Comparison of ENCODE assay signal across 29 cellular contexts in the genomic region with DNA sequence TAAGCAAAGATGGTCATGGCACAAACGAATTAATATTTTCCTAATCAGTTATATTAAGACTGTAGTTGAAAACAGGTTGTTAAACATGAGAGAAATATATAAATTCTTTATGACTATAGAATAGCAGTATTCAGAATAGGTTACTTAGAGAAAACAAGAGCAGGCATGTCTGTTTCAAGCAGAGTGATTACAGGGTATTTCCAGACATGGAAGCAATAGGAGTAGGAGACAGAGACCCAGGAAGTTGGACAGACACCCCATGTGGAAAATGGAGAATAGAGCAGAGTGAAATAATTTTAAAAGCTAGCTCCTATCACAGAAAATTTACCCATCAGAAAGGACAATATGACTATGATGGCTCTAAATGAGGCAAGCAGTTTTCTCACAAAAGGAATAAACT.
"Had no signal": no experiment of that assay in that cellular context is flagged by ENCODE, and none has a peak within 500 bp of the region (broad histone marks: within the 10 kb centered on the region; RNA-seq: fewer than 3 reads in every experiment).

No MANE protein-coding gene starts in this region.

- H3K9me3 ChIP-seq: mucosa of descending colon, pancreas, prostate gland, thoracic aorta, uterus had no signal

- H3K4me1 ChIP-seq: heart right ventricle, left ventricle myocardium inferior, pancreas, prostate gland, suprapubic skin, tibial nerve, uterus had no signal

- H3K27me3 Mint-ChIP-seq: memory B cell; naive thymus-derived CD4-positive, alpha-beta T cell; natural killer cell treated with Interleukin-12 subunit alpha and Interleukin-12 subunit beta and Interleukin-15 and Interleukin-18, amount 100 ng/mL, for 72 hours; stimulated activated naive CD8-positive, alpha-beta T cell treated with anti-CD3 and anti-CD28 coated beads, Interleukin-15, Interleukin-2, amounts not matched to agents 100 ng/mL and 50 ng/mL, for 24 hours; type B pancreatic cell had no signal

- H3K27me3 ChIP-seq: heart right ventricle, pancreas, suprapubic skin, tibial nerve, uterus had no signal

- H3K36me3 Mint-ChIP-seq: memory B cell; naive thymus-derived CD4-positive, alpha-beta T cell; type B pancreatic cell had no signal

- H3K27ac ChIP-seq: heart right ventricle, left ventricle myocardium inferior, pancreas, prostate gland, skin epidermis, suprapubic skin, thoracic aorta, tibial nerve, uterus had no signal

- DNase-seq: heart right ventricle; hypothalamus; islet precursor cell; left ventricle myocardium inferior; midbrain; mucosa of descending colon; naive thymus-derived CD4-positive, alpha-beta T cell; nucleus accumbens; pancreas; posterior cingulate gyrus; retina; right cardiac atrium; stimulated activated CD4-positive, alpha-beta T cell treated with anti-CD3 and anti-CD28 coated beads, Interleukin-12 subunit alpha, Interleukin-12 subunit beta, amount 100 ng/mL, for 4 hours; stimulated activated CD4-positive, alpha-beta T cell treated with anti-CD3 and anti-CD28 coated beads, Interleukin-15, amount 100 ng/mL, for 24 hours; stimulated activated CD4-positive, alpha-beta T cell treated with anti-CD3 and anti-CD28 coated beads, Interleukin-2, amount 100 ng/mL, for 24 hours; stimulated activated CD4-positive, alpha-beta T cell treated with anti-CD3 and anti-CD28 coated beads, Interleukin-4, amount 100 ng/mL, for 1 hour; stimulated activated naive CD4-positive, alpha-beta T cell; uterus had no signal

- ATAC-seq: heart right ventricle; mucosa of descending colon; naive thymus-derived CD4-positive, alpha-beta T cell; natural killer cell treated with Interleukin-12 subunit alpha and Interleukin-12 subunit beta and Interleukin-15 and Interleukin-18, amount 100 ng/mL, for 72 hours; pancreas; right cardiac atrium; sciatic nerve had no signal

- H3K9me3 Mint-ChIP-seq: type B pancreatic cell had no signal

- FAIRE-seq: pancreas had no signal

- H3K4me3 ChIP-seq: heart right ventricle, left ventricle myocardium inferior, lung, mucosa of descending colon, pancreas, prostate gland, skin epidermis, suprapubic skin, thoracic aorta, tibial nerve, uterus had no signal

- H3K4me1 Mint-ChIP-seq: memory B cell; naive thymus-derived CD4-positive, alpha-beta T cell had no signal

- H3K4me3 Mint-ChIP-seq: memory B cell; naive thymus-derived CD4-positive, alpha-beta T cell; natural killer cell treated with Interleukin-12 subunit alpha and Interleukin-12 subunit beta and Interleukin-15 and Interleukin-18, amount 100 ng/mL, for 72 hours; stimulated activated naive CD8-positive, alpha-beta T cell treated with anti-CD3 and anti-CD28 coated beads, Interleukin-15, Interleukin-2, amounts not matched to agents 100 ng/mL and 50 ng/mL, for 24 hours; type B pancreatic cell had no signal

- H3K27ac Mint-ChIP-seq: memory B cell; naive thymus-derived CD4-positive, alpha-beta T cell; natural killer cell treated with Interleukin-12 subunit alpha and Interleukin-12 subunit beta and Interleukin-15 and Interleukin-18, amount 100 ng/mL, for 72 hours; stimulated activated naive CD8-positive, alpha-beta T cell treated with anti-CD3 and anti-CD28 coated beads, Interleukin-15, Interleukin-2, amounts not matched to agents 100 ng/mL and 50 ng/mL, for 24 hours; type B pancreatic cell had no signal

- H3K36me3 ChIP-seq: heart right ventricle, left ventricle myocardium inferior, pancreas, prostate gland, suprapubic skin, thoracic aorta, tibial nerve, uterus had no signal
